In genomic region chr3:55481067-55481917, GRCh38 we compare ENCODE assay signal across 8 cellular contexts. TPM values are rescaled to one million over a fixed set of nuclear protein-coding genes. Genes with fewer than 3 reads are reported as not detected.
DNase-seq lines count a peak whose midpoint lies in the region; ATAC-seq and TF ChIP-seq lines count a peak whose summit lies in the region.

No MANE protein-coding gene starts in this region.

- H3K4me1 Mint-ChIP-seq in Caco-2 (ENCODE audit: low read depth, unreplicated experiment) (no peaks in the 10 kb centered on the region), osteocyte (ENCODE audit: unreplicated experiment) (peaks cover 56% of the 10 kb centered on the region)

- no peak for DNase-seq in Caco-2
- peak; percentile 66 for DNase-seq in glomerular visceral epithelial cell (ENCODE audit: extremely low spot score)
- no peak for DNase-seq in osteocyte (ENCODE audit: extremely low spot score, unreplicated experiment)
- DNase-seq in SIG-M5 (lab: John Stamatoyannopoulos, UW) = no peak

- ATAC-seq in SK-N-SH treated with all-trans-retinoic acid at 6 μM for 48 hours = peak; percentile 41
- ATAC-seq in HG03095 (IDR thresholded peaks at IDR 0.05; ENCODE audit: unreplicated experiment) = no peak
- ATAC-seq in GM21576 (IDR thresholded peaks at IDR 0.05; ENCODE audit: unreplicated experiment) = no peak
- ATAC-seq in HG03354 (IDR thresholded peaks at IDR 0.05; ENCODE audit: poor library complexity, severe bottlenecking, unreplicated experiment) = no peak

- TF ChIP-seq CTCF in Caco-2 (IDR thresholded peaks at IDR 0.05; ENCODE audit: insufficient read depth in 1 of 2, low read depth in 1 of 2, low read length in 1 of 2, severe bottlenecking in 1 of 2, unreplicated experiment in 1 of 2) (no peak), osteocyte (IDR thresholded peaks at IDR 0.05) (peak; percentile 12)

- H3K4me1 ChIP-seq in Caco-2 = peaks cover 3% of the 10 kb centered on the region; the same call in 1 of the 2 replicates

- H3K4me3 ChIP-seq in Caco-2 (ENCODE audit: low read depth, low read length) = peak overlapping the region; percentile 12; the same call in 1 of the 2 replicates

- no peaks in the 10 kb centered on the region for H3K27me3 ChIP-seq in Caco-2 (replicated peaks; ENCODE audit: control insufficient read depth, insufficient read depth, low read length)

- H3K4me3 Mint-ChIP-seq in Caco-2 (ENCODE audit: unreplicated experiment) (peak overlapping the region; percentile 33), osteocyte (ENCODE audit: unreplicated experiment) (peak overlapping the region; percentile 73)

- BruUV-seq in Caco-2 (replicated peaks; lab: Mats Ljungman, UMichigan) = no TSS peak

- H3K27me3 Mint-ChIP-seq in Caco-2 (ENCODE audit: insufficient read depth, unreplicated experiment) = peaks cover 2% of the 10 kb centered on the region
- no peaks in the 10 kb centered on the region for H3K27me3 Mint-ChIP-seq in osteocyte (ENCODE audit: unreplicated experiment)

- intact Hi-C loops in Caco-2 (cut with micrococcal nuclease; ENCODE audit: unreplicated experiment) = no loop called here

- H3K9me3 Mint-ChIP-seq in Caco-2 (ENCODE audit: unreplicated experiment) = no peaks in the 10 kb centered on the region
- H3K9me3 Mint-ChIP-seq in osteocyte (ENCODE audit: unreplicated experiment) = no peaks in the 10 kb centered on the region

- H3K36me3 ChIP-seq in Caco-2 (ENCODE audit: control insufficient read depth, insufficient read depth, low read length) = no peaks in the 10 kb centered on the region

- POLR2A ChIA-PET in Caco-2 (lab: Charles Lee) = no interaction called here

- CTCF ChIA-PET in Caco-2 (lab: Charles Lee) = no interaction called here

- H3K27ac Mint-ChIP-seq in Caco-2 (ENCODE audit: unreplicated experiment) = no peak overlapping the region
- peak overlapping the region; percentile 65 for H3K27ac Mint-ChIP-seq in osteocyte (ENCODE audit: unreplicated experiment)

- H3K36me3 Mint-ChIP-seq in Caco-2 (ENCODE audit: insufficient read depth, unreplicated experiment) = peaks cover 11% of the 10 kb centered on the region
- H3K36me3 Mint-ChIP-seq in osteocyte (ENCODE audit: unreplicated experiment) = peaks cover 15% of the 10 kb centered on the region

- H3K9me3 ChIP-seq in Caco-2 = no peaks in the 10 kb centered on the region

TF ChIP-seq in SK-N-SH treated with all-trans-retinoic acid at 6 μM for 48 hours, 23 proteins besides CTCF, POLR2A, EP300 and RAD21:
- TF ChIP-seq PATZ1 (CRISPR knock-in tag; IDR thresholded peaks at IDR 0.05; ENCODE audit: borderline replicate concordance) (peak; percentile 43; the same call in 1 of the 2 replicates), TOX (CRISPR knock-in tag; IDR thresholded peaks at IDR 0.05; ENCODE audit: borderline replicate concordance) (no peak), ISL1 (CRISPR knock-in tag; IDR thresholded peaks at IDR 0.05) (no peak; the same call in 1 of the 2 replicates), CSDC2 (CRISPR knock-in tag; IDR thresholded peaks at IDR 0.05) (no peak), RARB (CRISPR knock-in tag; IDR thresholded peaks at IDR 0.05) (no peak), PPARA (CRISPR knock-in tag; IDR thresholded peaks at IDR 0.05; ENCODE audit: borderline replicate concordance) (no peak), CSRNP3 (CRISPR knock-in tag; IDR thresholded peaks at IDR 0.05) (no peak)

RNA-seq across cellular contexts. Expression of gene WNT5A, which starts 5.8 kb away (rescaled TPM):
- total RNA-seq in Caco-2 (2022) = 8.8 and 8.9 TPM in 2 replicates
- 27.6 and 30.4 TPM in 2 replicates for total RNA-seq in osteocyte
